1 cellular context compared by ENCODE assay signal in the genomic region with DNA sequence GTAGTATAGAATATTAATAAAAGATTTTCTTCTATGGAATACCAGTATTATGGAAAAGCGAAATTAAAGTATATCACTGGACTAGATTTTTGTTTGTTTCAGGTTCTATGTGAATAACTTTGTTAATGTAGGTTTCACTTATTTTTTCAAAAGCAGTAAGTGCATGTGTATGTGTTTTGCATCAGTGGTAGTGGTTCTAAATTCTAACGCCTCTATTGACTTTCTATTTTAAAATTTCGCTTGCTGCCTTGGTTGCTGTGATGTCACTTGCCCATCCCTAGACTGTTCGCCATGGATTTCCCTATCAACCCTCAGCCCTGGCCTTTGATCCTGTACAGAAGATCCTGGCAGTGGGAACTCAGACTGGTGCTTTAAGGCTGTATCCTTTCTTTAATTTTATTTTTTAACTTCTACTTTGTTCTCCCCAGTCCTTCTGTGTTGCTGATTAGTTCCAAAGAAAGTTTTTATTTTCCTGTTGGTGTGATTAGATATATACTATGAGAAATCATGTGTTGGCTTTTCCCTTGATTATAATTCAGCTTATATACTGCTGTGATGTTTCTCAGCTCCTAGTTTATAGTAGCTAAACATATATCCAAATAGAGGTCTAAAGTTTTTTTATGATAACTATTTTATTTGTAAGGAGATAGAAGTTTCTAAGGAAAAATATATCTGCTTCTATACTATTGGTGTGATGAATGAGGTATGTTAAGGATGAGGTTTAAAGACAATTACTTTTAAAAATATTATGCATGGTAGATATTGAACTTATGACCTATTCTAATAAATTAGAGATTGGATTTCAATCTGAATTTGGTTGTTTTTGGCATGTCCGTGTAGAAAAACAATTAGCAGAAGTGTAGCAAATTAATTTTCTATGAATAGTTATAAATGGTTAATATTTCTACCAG.
TF ChIP-seq lines count a peak whose summit lies in the region.

No MANE protein-coding gene starts in this region.

TF ChIP-seq in IMR-90, 13 proteins besides CTCF, POLR2A, EP300 and RAD21 (continued from another document):
- TF ChIP-seq ELK1 (IDR thresholded peaks at IDR 0.05; ENCODE audit: borderline replicate concordance, low read depth, low read length) (no peak), FOS (IDR thresholded peaks at IDR 0.05; ENCODE audit: low read depth, low read length) (no peak)
